Comparison of ENCODE assay signal across 27 cellular contexts in the genomic region with DNA sequence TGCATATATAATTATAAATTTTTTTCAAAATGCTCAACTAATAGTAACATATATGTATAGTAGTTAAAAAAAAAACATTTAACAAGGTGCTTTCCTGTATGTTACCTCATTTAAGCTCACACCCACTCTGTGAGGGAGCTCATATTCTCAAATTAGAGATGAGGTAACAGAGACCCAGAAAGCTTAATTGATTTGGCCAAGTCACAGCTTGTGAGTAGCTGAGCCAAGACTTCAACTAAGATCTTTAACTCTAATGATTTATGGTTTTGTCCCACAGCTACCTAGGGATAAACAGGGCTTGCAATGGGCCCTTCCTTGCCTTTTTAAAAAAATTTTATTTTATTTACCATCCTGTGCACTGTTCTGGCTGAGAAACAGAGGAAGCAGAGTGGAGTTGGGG.
"Had no signal": no experiment of that assay in that cellular context is flagged by ENCODE, and none has a peak within 500 bp of the region (broad histone marks: within the 10 kb centered on the region; RNA-seq: fewer than 3 reads in every experiment).

No MANE protein-coding gene starts in this region.

- H3K79me2 ChIP-seq: parathyroid adenoma had no signal

- H3K9ac ChIP-seq: neural progenitor cell, parathyroid adenoma had no signal

- ATAC-seq: left colon; left lung; lower lobe of right lung; natural killer cell; right lobe of liver; stimulated activated memory B cell treated with anti-CD40 and anti-IgM and Interleukin-4, amounts not matched to agents 10 μg/mL and 1 μg/mL and 100 μg/mL, for 72 hours; stimulated activated naive CD8-positive, alpha-beta T cell treated with anti-CD3 and anti-CD28 coated beads, Interleukin-15, amount 100 ng/mL, for 72 hours had no signal

- H3K4me3 ChIP-seq: left lung, lower lobe of right lung, neural progenitor cell, right atrium auricular region, right lobe of liver, smooth muscle cell, tibial nerve, uterus had no signal

- H3K4me2 ChIP-seq: neural progenitor cell, smooth muscle cell had no signal

- H3K27ac ChIP-seq: left lung, lower lobe of right lung, neural progenitor cell, neutrophil, parathyroid adenoma, right atrium auricular region, right lobe of liver, tibial nerve, uterus had no signal

- H3K27me3 ChIP-seq: left lung, neural progenitor cell, neutrophil, right atrium auricular region, right lobe of liver, tibial nerve, uterus had no signal

- H3K4me1 ChIP-seq: left lung, lower lobe of right lung, parathyroid adenoma, right atrium auricular region, right lobe of liver, tibial nerve, uterus had no signal

- DNase-seq: immature natural killer cell; kidney; left colon; left lung; lower lobe of right lung; mammary epithelial cell; mesenchymal stem cell; naive B cell; natural killer cell; nephron progenitor cell; occipital lobe; right lobe of liver; stimulated activated CD4-positive, alpha-beta T cell treated with anti-CD3 and anti-CD28 coated beads, Interleukin-1b, Interleukin-23, amount 100 ng/mL, for 48 hours; stimulated activated CD4-positive, alpha-beta T cell treated with anti-CD3 and anti-CD28 coated beads, Interleukin-2, amount 100 ng/mL, for 48 hours; stimulated activated CD4-positive, alpha-beta T cell treated with anti-CD3 and anti-CD28 coated beads, Interleukin-4, amount 100 ng/mL, for 4 hours; stimulated activated CD8-positive, alpha-beta memory T cell treated with anti-CD3 and anti-CD28 coated beads, Interleukin-4, amount 100 ng/mL, for 48 hours; stimulated activated naive CD4-positive, alpha-beta T cell treated with Interleukin-2 at 50 U/mL for 16 hours; stimulated activated naive CD8-positive, alpha-beta T cell treated with anti-CD3 and anti-CD28 coated beads, Interleukin-15, amount 100 ng/mL, for 72 hours; substantia nigra; uterus had no signal

- H3K36me3 ChIP-seq: left lung, lower lobe of right lung, neural progenitor cell, neutrophil, right atrium auricular region, right lobe of liver, tibial nerve, uterus had no signal

- H3K9me3 ChIP-seq: left lung, lower lobe of right lung, neutrophil, right atrium auricular region, right lobe of liver, tibial nerve, uterus had no signal
